Comparison of ENCODE assay signal across 23 cellular contexts in the genomic region with DNA sequence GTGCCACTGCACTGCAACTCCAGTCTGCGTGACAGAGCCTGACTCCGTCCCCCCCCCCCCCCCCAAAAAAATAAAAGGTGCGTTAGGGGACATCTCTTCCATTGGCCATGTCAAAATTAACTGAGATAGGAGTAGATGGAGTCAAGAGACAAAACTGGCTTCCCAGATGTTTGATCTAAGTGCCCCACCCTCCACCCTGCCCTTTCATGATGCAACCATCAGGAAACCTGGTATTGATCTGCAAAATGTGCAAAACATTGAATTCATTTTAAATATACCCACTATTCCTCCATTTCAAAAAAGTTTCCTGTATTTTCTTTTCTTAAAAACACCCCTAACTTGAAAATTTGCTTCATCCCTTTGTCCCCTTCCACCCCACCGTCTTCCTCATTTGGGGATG. TPM values are rescaled to one million over a fixed set of nuclear protein-coding genes. Genes with fewer than 3 reads are reported as not detected.
DNase-seq lines count a peak whose midpoint lies in the region; ATAC-seq and TF ChIP-seq lines count a peak whose summit lies in the region.
"Had no signal": no experiment of that assay in that cellular context is flagged by ENCODE, and none has a peak within 500 bp of the region (broad histone marks: within the 10 kb centered on the region; RNA-seq: fewer than 3 reads in every experiment).

No MANE protein-coding gene starts in this region.

- CTCF ChIA-PET in WTC11 (lab: Charles Lee), result no interaction called here

- TF ChIP-seq CTCF in 22Rv1 (IDR thresholded peaks at IDR 0.05), result no peak
- TF ChIP-seq CTCF in WTC11 (IDR thresholded peaks at IDR 0.05), result no peak
- TF ChIP-seq CTCF in mesothelial cell of epicardium (IDR thresholded peaks at IDR 0.05; ENCODE audit: unreplicated experiment), result no peak
- no peak for TF ChIP-seq CTCF in testis (IDR thresholded peaks at IDR 0.05)

- H4K20me1 ChIP-seq in BLaER1, result peaks cover 100% of the 10 kb centered on the region

- H3K9me3 ChIP-seq in BLaER1 (peaks cover 15% of the 10 kb centered on the region; the same call in 1 of the 2 replicates), testis (no peaks in the 10 kb centered on the region)
- H3K9me3 ChIP-seq: SJSA1 had no signal

- H3K4me1 ChIP-seq in BLaER1 (peaks cover 65% of the 10 kb centered on the region), testis (no peaks in the 10 kb centered on the region)

- no peak for ATAC-seq in WTC11
- ATAC-seq: CD8-positive, alpha-beta T cell; Right ventricle myocardium inferior had no signal

- H3K27ac Mint-ChIP-seq in WTC11, result no peak overlapping the region
- peak overlapping the region; percentile 88 for H3K27ac Mint-ChIP-seq in mesothelial cell of epicardium
- H3K27ac Mint-ChIP-seq: CD8-positive, alpha-beta T cell had no signal

- DNase-seq in WTC11 (ENCODE audit: low spot score) (no peak), mesothelial cell of epicardium (ENCODE audit: low spot score in 2 of 2, unreplicated experiment in 2 of 2) (no peak), hippocampal formation (lab: John Stamatoyannopoulos, UW) (no peak), NOMO-1 (lab: John Stamatoyannopoulos, UW; ENCODE audit: unreplicated experiment in 2 of 2) (no peak), NAMALWA (ENCODE audit: low spot score) (no peak), testis (no peak)
- DNase-seq: C1 segment of cervical spinal cord; CD8-positive, alpha-beta T cell; GDM1; GOT3; Karpas-422; MV-4-11; NCI-H1694; NCI-H2081; NCI-H2171; NCI-H345; NCI-H524; NCI-H774 had no signal

- H3K9me3 Mint-ChIP-seq in WTC11 (peaks cover 9% of the 10 kb centered on the region), mesothelial cell of epicardium (peaks cover 3% of the 10 kb centered on the region)

- POLR2A ChIA-PET in WTC11 (lab: Charles Lee), result no interaction called here

- H3K9ac ChIP-seq in BLaER1, result no peak overlapping the region

- 0 out of 2 replicates have a peak overlapping the region, but pooled peaks have one; percentile 3 for H3K4me2 ChIP-seq in BLaER1

- no peak overlapping the region for H3K4me3 ChIP-seq in BLaER1
- no peak overlapping the region for H3K4me3 ChIP-seq in testis
- H3K4me3 ChIP-seq: SJSA1 had no signal

- TF ChIP-seq POLR2A in testis (IDR thresholded peaks at IDR 0.05), result no peak

- WGBS in testis, 2 donors, result 96% methylated on average over 4 of the region's 4 CpGs

- H3K4me1 Mint-ChIP-seq in WTC11, result peaks cover 6% of the 10 kb centered on the region; the same call in 1 of the 2 replicates
- peaks cover 24% of the 10 kb centered on the region for H3K4me1 Mint-ChIP-seq in mesothelial cell of epicardium

- H3K27me3 ChIP-seq in BLaER1 (no peaks in the 10 kb centered on the region), testis (no peaks in the 10 kb centered on the region)
- H3K27me3 ChIP-seq: SJSA1 had no signal

- H3K4me3 Mint-ChIP-seq in WTC11, result no peak overlapping the region
- no peak overlapping the region for H3K4me3 Mint-ChIP-seq in mesothelial cell of epicardium
- H3K4me3 Mint-ChIP-seq: CD8-positive, alpha-beta T cell had no signal

- H3K27ac ChIP-seq in 22Rv1 (peak overlapping the region; percentile 14; the same call in 1 of the 2 replicates), BLaER1 (0 out of 2 replicates have a peak overlapping the region, but pooled peaks have one; percentile 3), testis (no peak overlapping the region)
- H3K27ac ChIP-seq: SJSA1 had no signal

- intact Hi-C loops in testis (cut with DNase I; ENCODE audit: low total_unique reads), result no loop called here

- no peaks in the 10 kb centered on the region for H3K27me3 Mint-ChIP-seq in WTC11 (ENCODE audit: low read depth)
- H3K27me3 Mint-ChIP-seq in mesothelial cell of epicardium (ENCODE audit: low read depth), result no peaks in the 10 kb centered on the region
- H3K27me3 Mint-ChIP-seq: IgD-negative memory B cell had no signal

- H3K36me3 Mint-ChIP-seq in WTC11 (no peaks in the 10 kb centered on the region), mesothelial cell of epicardium (peaks cover 42% of the 10 kb centered on the region)

- peaks cover 99% of the 10 kb centered on the region for H3K36me3 ChIP-seq in BLaER1
- H3K36me3 ChIP-seq in testis (ENCODE audit: low read depth, missing control alignments), result no peaks in the 10 kb centered on the region

TF ChIP-seq in WTC11, 78 proteins besides CTCF, POLR2A, EP300 and RAD21:
- TF ChIP-seq SP1 (CRISPR knock-in tag; conservative IDR thresholded peaks at IDR 0.05) (no peak), GABPB1 (CRISPR knock-in tag; IDR thresholded peaks at IDR 0.05) (peak; percentile 72)

RNA-seq across cellular contexts. Expression of a gene that starts 17.5 kb away (rescaled TPM):
- total RNA-seq in WTC11 (2021) (0.85 to 2.3 TPM (median 1.2 TPM) in 3 replicates), mesothelial cell of epicardium (50.9 to 52.5 TPM (median 51.4 TPM) in 3 replicates), testis (10 to 100 TPM; 52.1 to 73.6 TPM)
- 14.3 TPM for polyA plus RNA-seq in testis (ENCODE audit: insufficient read depth, low read depth, low replicate concordance)

Comparison
In these comparisons a context has a peak if more than half of its experiments do, and no peak if none do; other contexts are left out.
1. H3K27ac ChIP-seq: peak in 22Rv1 (single experiment) and BLaER1 (single experiment); none in testis (0 of 2).
2. RNA of a gene that starts 17.5 kb away (total RNA-seq): 52.1 to 73.6 TPM in testis and 50.9 to 52.5 TPM in mesothelial cell of epicardium; 0.85 to 2.3 TPM in WTC11; every median in the first group is over 10 times any median in the second.